Comparison of ENCODE assay signal across 11 cellular contexts in the genomic region with DNA sequence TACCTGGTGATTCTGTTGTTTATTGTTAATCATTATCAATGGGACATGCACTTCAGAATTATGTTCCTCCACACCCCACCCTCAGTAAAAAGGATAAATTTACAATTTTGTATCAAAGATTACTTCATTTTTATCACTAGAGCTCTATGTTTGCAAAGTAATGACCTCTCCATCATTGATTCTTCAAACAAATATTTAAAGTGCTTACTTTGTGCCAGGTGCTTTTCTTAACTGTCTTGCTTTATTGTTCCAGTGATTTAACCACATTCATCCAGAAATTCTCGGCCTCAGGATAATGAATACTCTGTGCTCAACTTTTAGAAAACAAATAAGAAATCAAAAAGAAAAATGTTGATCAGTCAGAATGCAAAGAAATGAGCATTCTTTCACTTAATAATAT.
A peak's percentile ranks its signal among the peaks of the same experiment; 100 is the strongest.
DNase-seq lines count a peak whose midpoint lies in the region; ATAC-seq lines count a peak whose summit lies in the region.
"Had no signal": no experiment of that assay in that cellular context is flagged by ENCODE, and none has a peak within 500 bp of the region (broad histone marks: within the 10 kb centered on the region; RNA-seq: fewer than 3 reads in every experiment).

No MANE protein-coding gene starts in this region.

- ATAC-seq in left lobe of liver: peak; percentile 23
- no peak for ATAC-seq in GM18520 (IDR thresholded peaks at IDR 0.05; ENCODE audit: unreplicated experiment)

- DNase-seq in NCI-H345 (lab: John Stamatoyannopoulos, UW) (peak; percentile 2), NCI-H345 treated with DMSO at 0.1 percent for 48 hours (lab: John Stamatoyannopoulos, UW; ENCODE audit: unreplicated experiment) (no peak), DMS53 (lab: John Stamatoyannopoulos, UW) (peak; percentile 48), NCI-H748 (lab: John Stamatoyannopoulos, UW; ENCODE audit: unreplicated experiment) (peak; percentile 65), left lobe of liver (ENCODE audit: low spot score) (no peak), COLO668 (lab: John Stamatoyannopoulos, UW; ENCODE audit: unreplicated experiment) (no peak)
- DNase-seq: AML-193; CD8-positive, alpha-beta memory T cell; DND-41; GDM1 had no signal

Comparison
In these comparisons a context has a peak if more than half of its experiments do, and no peak if none do; other contexts are left out.
1. DNase-seq: peak in NCI-H345 (single experiment), DMS53 (single experiment) and NCI-H748 (single experiment); none in NCI-H345 treated with DMSO at 0.1 percent for 48 hours (single experiment), left lobe of liver (single experiment) and COLO668 (single experiment).